In genomic region chr1:14850563-14850962, GRCh38 we compare ENCODE assay signal across 14 cellular contexts.
A peak's percentile ranks its signal among the peaks of the same experiment; 100 is the strongest.
DNase-seq lines count a peak whose midpoint lies in the region; ATAC-seq and TF ChIP-seq lines count a peak whose summit lies in the region.
"Had no signal": no experiment of that assay in that cellular context is flagged by ENCODE, and none has a peak within 500 bp of the region (broad histone marks: within the 10 kb centered on the region; RNA-seq: fewer than 3 reads in every experiment).

No MANE protein-coding gene starts in this region.

- no peaks in the 10 kb centered on the region for H3K9me3 ChIP-seq in DND-41 (ENCODE audit: insufficient read depth, low read length, severe bottlenecking)
- H3K9me3 ChIP-seq: Caco-2, HAP-1 had no signal

- H4K20me1 ChIP-seq in DND-41 (ENCODE audit: insufficient read depth, low read length): no peaks in the 10 kb centered on the region

- no peak overlapping the region for H3K27ac ChIP-seq in DND-41 (ENCODE audit: low read length)
- no peak overlapping the region for H3K27ac ChIP-seq in RWPE1

- peaks cover 2% of the 10 kb centered on the region for H3K27me3 Mint-ChIP-seq in activated naive CD8-positive, alpha-beta T cell treated with anti-CD3 and anti-CD28 coated beads for 36 hours
- H3K27me3 Mint-ChIP-seq: activated naive CD4-positive, alpha-beta T cell treated with anti-CD3 and anti-CD28 coated beads, Interleukin-2, amount 10 ng/mL, durations not matched to agents 7 days and 5 days had no signal

- no peaks in the 10 kb centered on the region for H3K36me3 Mint-ChIP-seq in activated naive CD8-positive, alpha-beta T cell treated with anti-CD3 and anti-CD28 coated beads for 36 hours
- H3K36me3 Mint-ChIP-seq: activated naive CD4-positive, alpha-beta T cell treated with anti-CD3 and anti-CD28 coated beads, Interleukin-2, amount 10 ng/mL, durations not matched to agents 7 days and 5 days had no signal

- H3K4me2 ChIP-seq in DND-41 (ENCODE audit: insufficient read depth, low read length): no peak overlapping the region

- no peaks in the 10 kb centered on the region for H3K79me2 ChIP-seq in DND-41 (ENCODE audit: insufficient read depth, low read length)

- no peaks in the 10 kb centered on the region for H3K27me3 ChIP-seq in DND-41 (ENCODE audit: insufficient read depth, low read length, poor library complexity)

- H3K36me3 ChIP-seq in DND-41 (ENCODE audit: insufficient read depth, low read length): no peaks in the 10 kb centered on the region
- H3K36me3 ChIP-seq: HAP-1 had no signal

- CTCF ChIA-PET in RWPE1 (lab: Yijun Ruan, JAX): interaction anchor here (0.6 to 1.1 kb wide), 2 partner anchors 63 to 92 kb away, joined by 3 read pairs; no protein-coding TSS in a partner anchor

- POLR2A ChIA-PET in RWPE1 (lab: Yijun Ruan, JAX; ENCODE audit: low non-redundant PET): no interaction called here

- H3K27ac Mint-ChIP-seq in activated naive CD8-positive, alpha-beta T cell treated with anti-CD3 and anti-CD28 coated beads for 36 hours: no peak overlapping the region
- H3K27ac Mint-ChIP-seq: activated naive CD4-positive, alpha-beta T cell treated with anti-CD3 and anti-CD28 coated beads, Interleukin-2, amount 10 ng/mL, durations not matched to agents 7 days and 5 days had no signal

- H3K4me1 Mint-ChIP-seq in activated naive CD8-positive, alpha-beta T cell treated with anti-CD3 and anti-CD28 coated beads for 36 hours: no peaks in the 10 kb centered on the region
- H3K4me1 Mint-ChIP-seq: activated naive CD4-positive, alpha-beta T cell treated with anti-CD3 and anti-CD28 coated beads, Interleukin-2, amount 10 ng/mL, durations not matched to agents 7 days and 5 days had no signal

- H3K9ac ChIP-seq in DND-41 (ENCODE audit: low read depth, low read length): no peak overlapping the region

- ATAC-seq in DND-41 (ENCODE audit: insufficient read depth, low read depth): peak; percentile 35; the same call in 1 of the 3 replicates

- H2AFZ ChIP-seq in DND-41 (ENCODE audit: low read depth, low read length): no peak overlapping the region

- no peaks in the 10 kb centered on the region for H3K4me1 ChIP-seq in DND-41 (ENCODE audit: insufficient read depth, low read length)
- H3K4me1 ChIP-seq: HAP-1 had no signal

- H3K9me3 Mint-ChIP-seq in activated naive CD8-positive, alpha-beta T cell treated with anti-CD3 and anti-CD28 coated beads for 36 hours: no peaks in the 10 kb centered on the region
- H3K9me3 Mint-ChIP-seq: activated naive CD4-positive, alpha-beta T cell treated with anti-CD3 and anti-CD28 coated beads, Interleukin-2, amount 10 ng/mL, durations not matched to agents 7 days and 5 days had no signal

- DNase-seq in DND-41 (peak; percentile 7), HK-2 (ENCODE audit: unreplicated experiment) (peak; percentile 1), RWPE1 (ENCODE audit: low spot score) (peak; percentile 20), kidney glomerular epithelial cell (lab: John Stamatoyannopoulos, UW) (peak; percentile 7), NAMALWA (ENCODE audit: low spot score) (no peak), epidermal melanocyte (ENCODE audit: insufficient read length, low spot score) (no peak)
- no peak for DNase-seq in activated naive CD8-positive, alpha-beta T cell treated with anti-CD3 and anti-CD28 coated beads for 36 hours
- DNase-seq in activated CD4-positive, CD25-positive, alpha-beta regulatory T cell (lab: John Stamatoyannopoulos, UW): no peak
- DNase-seq: activated CD4-positive, alpha-beta T cell treated with anti-CD3 and anti-CD28 coated beads for 48 hours; activated naive CD4-positive, alpha-beta T cell treated with anti-CD3 and anti-CD28 coated beads, Interleukin-2, amount 10 ng/mL, durations not matched to agents 7 days and 5 days; NCI-H187; SIG-M5 had no signal

- peak; percentile 50 for TF ChIP-seq CTCF in DND-41 (IDR thresholded peaks at IDR 0.05; ENCODE audit: borderline replicate concordance, extremely low read depth, low read length, poor library complexity, severe bottlenecking)
- no peak for TF ChIP-seq CTCF in RWPE1 (conservative IDR thresholded peaks at IDR 0.05; ENCODE audit: low read depth)

- no peak overlapping the region for H3K4me3 ChIP-seq in DND-41 (ENCODE audit: low read depth in 1 of 2, low read length in 2 of 2)
- H3K4me3 ChIP-seq: HAP-1 had no signal

- no peak overlapping the region for H3K4me3 Mint-ChIP-seq in activated naive CD8-positive, alpha-beta T cell treated with anti-CD3 and anti-CD28 coated beads for 36 hours
- H3K4me3 Mint-ChIP-seq: activated naive CD4-positive, alpha-beta T cell treated with anti-CD3 and anti-CD28 coated beads, Interleukin-2, amount 10 ng/mL, durations not matched to agents 7 days and 5 days had no signal

Comparison
In these comparisons a context has a peak if more than half of its experiments do, and no peak if none do; other contexts are left out.
1. DNase-seq: peak in DND-41 (single experiment), HK-2 (single experiment), RWPE1 (single experiment) and kidney glomerular epithelial cell (single experiment); none in activated naive CD8-positive, alpha-beta T cell treated with anti-CD3 and anti-CD28 coated beads for 36 hours (single experiment), NAMALWA (single experiment), activated CD4-positive, CD25-positive, alpha-beta regulatory T cell (0 of 4) and epidermal melanocyte (single experiment).